ENCODE assay signal across 9 cellular contexts in genomic region chr3:185931777-185932176, GRCh38.
A peak's percentile ranks its signal among the peaks of the same experiment; 100 is the strongest.
DNase-seq lines count a peak whose midpoint lies in the region; ATAC-seq lines count a peak whose summit lies in the region.
"Had no signal": no experiment of that assay in that cellular context is flagged by ENCODE, and none has a peak within 500 bp of the region (broad histone marks: within the 10 kb centered on the region; RNA-seq: fewer than 3 reads in every experiment).

No MANE protein-coding gene starts in this region.

- no peak for ATAC-seq in stimulated activated naive CD8-positive, alpha-beta T cell treated with anti-CD3 and anti-CD28 coated beads, Interleukin-15, Interleukin-2, amounts not matched to agents 100 U/mL and 50 U/mL, for 24 hours
- ATAC-seq in activated naive CD8-positive, alpha-beta T cell treated with anti-CD3 and anti-CD28 coated beads, Interleukin-2, amount 50 U/mL, for 24 hours = no peak

- H3K27me3 Mint-ChIP-seq in stimulated activated naive CD8-positive, alpha-beta T cell treated with anti-CD3 and anti-CD28 coated beads, Interleukin-15, Interleukin-2, amounts not matched to agents 100 ng/mL and 50 ng/mL, for 24 hours = no peaks in the 10 kb centered on the region
- no peaks in the 10 kb centered on the region for H3K27me3 Mint-ChIP-seq in activated naive CD8-positive, alpha-beta T cell treated with anti-CD3 and anti-CD28 coated beads, Interleukin-2, amount 50 U/mL, for 24 hours

- no peaks in the 10 kb centered on the region for H3K9me3 Mint-ChIP-seq in stimulated activated naive CD8-positive, alpha-beta T cell treated with anti-CD3 and anti-CD28 coated beads, Interleukin-15, Interleukin-2, amounts not matched to agents 100 ng/mL and 50 ng/mL, for 24 hours
- H3K9me3 Mint-ChIP-seq in activated naive CD8-positive, alpha-beta T cell treated with anti-CD3 and anti-CD28 coated beads, Interleukin-2, amount 50 U/mL, for 24 hours = no peaks in the 10 kb centered on the region

- H3K4me1 Mint-ChIP-seq in stimulated activated naive CD8-positive, alpha-beta T cell treated with anti-CD3 and anti-CD28 coated beads, Interleukin-15, Interleukin-2, amounts not matched to agents 100 ng/mL and 50 ng/mL, for 24 hours (ENCODE audit: low read depth) = peaks cover 79% of the 10 kb centered on the region
- H3K4me1 Mint-ChIP-seq in activated naive CD8-positive, alpha-beta T cell treated with anti-CD3 and anti-CD28 coated beads, Interleukin-2, amount 50 U/mL, for 24 hours = peaks cover 81% of the 10 kb centered on the region

- peaks cover 98% of the 10 kb centered on the region for H3K36me3 Mint-ChIP-seq in stimulated activated naive CD8-positive, alpha-beta T cell treated with anti-CD3 and anti-CD28 coated beads, Interleukin-15, Interleukin-2, amounts not matched to agents 100 ng/mL and 50 ng/mL, for 24 hours (ENCODE audit: low read depth)
- H3K36me3 Mint-ChIP-seq in activated naive CD8-positive, alpha-beta T cell treated with anti-CD3 and anti-CD28 coated beads, Interleukin-2, amount 50 U/mL, for 24 hours (ENCODE audit: low read depth) = peaks cover 95% of the 10 kb centered on the region

- H3K27ac Mint-ChIP-seq in stimulated activated naive CD8-positive, alpha-beta T cell treated with anti-CD3 and anti-CD28 coated beads, Interleukin-15, Interleukin-2, amounts not matched to agents 100 ng/mL and 50 ng/mL, for 24 hours = peak overlapping the region; percentile 89
- peak overlapping the region; percentile 70 for H3K27ac Mint-ChIP-seq in activated naive CD8-positive, alpha-beta T cell treated with anti-CD3 and anti-CD28 coated beads, Interleukin-2, amount 50 U/mL, for 24 hours

- DNase-seq in stimulated activated naive CD8-positive, alpha-beta T cell treated with anti-CD3 and anti-CD28 coated beads, Interleukin-15, Interleukin-2, amounts not matched to agents 100 U/mL and 50 U/mL, for 24 hours = no peak
- no peak for DNase-seq in activated naive CD8-positive, alpha-beta T cell treated with anti-CD3 and anti-CD28 coated beads, Interleukin-2, amount 50 U/mL, for 24 hours
- DNase-seq in medulla oblongata (ENCODE audit: extremely low spot score) (peak; percentile 33), NCI-H1105 treated with DMSO at 0.1 percent for 48 hours (lab: John Stamatoyannopoulos, UW) (no peak), NCI-H2029 treated with DMSO at 0.1 percent for 48 hours (lab: John Stamatoyannopoulos, UW) (no peak), NCI-H526 treated with DMSO at 0.1 percent for 48 hours (lab: John Stamatoyannopoulos, UW) (no peak)
- DNase-seq in stimulated activated CD4-positive, alpha-beta T cell treated with anti-CD3 and anti-CD28 coated beads, Interleukin-2, amount 100 ng/mL, for 24 hours = no peak
- DNase-seq: central memory CD4-positive, alpha-beta T cell had no signal

- H3K4me3 Mint-ChIP-seq in stimulated activated naive CD8-positive, alpha-beta T cell treated with anti-CD3 and anti-CD28 coated beads, Interleukin-15, Interleukin-2, amounts not matched to agents 100 ng/mL and 50 ng/mL, for 24 hours = peak overlapping the region; percentile 100
- peak overlapping the region; percentile 100 for H3K4me3 Mint-ChIP-seq in activated naive CD8-positive, alpha-beta T cell treated with anti-CD3 and anti-CD28 coated beads, Interleukin-2, amount 50 U/mL, for 24 hours
